In the genomic region with DNA sequence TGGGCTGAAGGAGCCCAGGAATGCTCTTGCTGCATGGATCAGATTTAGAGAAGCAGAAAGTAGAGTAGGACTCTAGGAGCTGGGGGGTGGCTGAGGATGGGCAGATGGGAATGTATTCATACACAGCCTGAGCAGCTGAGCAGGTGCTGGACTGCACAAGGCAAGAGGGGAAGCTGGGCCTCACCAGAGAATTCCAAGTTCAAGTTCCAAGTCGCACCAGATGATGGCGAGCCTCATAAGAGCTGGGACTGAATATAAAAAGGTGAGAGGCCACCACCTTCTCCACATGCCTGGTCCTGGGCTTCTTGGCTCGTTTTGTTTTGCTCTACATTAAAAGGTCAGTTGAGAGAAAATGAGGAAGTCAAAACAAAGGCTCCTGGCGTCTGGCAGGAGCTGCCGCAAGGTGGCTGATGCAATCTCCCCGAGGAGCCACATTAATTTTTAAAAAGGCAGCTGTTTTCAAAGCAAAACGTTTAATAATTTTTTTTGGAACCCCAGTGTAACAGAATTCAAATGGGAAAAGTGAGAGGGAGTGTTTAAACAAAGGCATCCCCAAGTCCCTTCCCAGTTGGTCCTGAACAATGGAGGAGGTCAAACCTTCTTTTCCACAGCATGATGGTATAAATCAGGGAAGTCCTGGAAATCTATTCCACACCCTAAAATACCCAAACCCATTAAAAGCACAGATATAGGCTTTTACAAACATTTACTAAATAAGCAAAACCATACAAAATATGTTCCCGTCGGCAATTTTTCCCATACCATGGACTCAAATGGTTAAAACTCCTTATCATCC, we compare ENCODE assay signal across 8 cellular contexts. TPM values are rescaled to one million over a fixed set of nuclear protein-coding genes. Genes with fewer than 3 reads are reported as not detected.
A peak's percentile ranks its signal among the peaks of the same experiment; 100 is the strongest.
DNase-seq lines count a peak whose midpoint lies in the region; ATAC-seq lines count a peak whose summit lies in the region.

No MANE protein-coding gene starts in this region.

- peak overlapping the region; percentile 3 to 5 for H3K4ac ChIP-seq in mesenchymal stem cell (ENCODE audit: low read depth in 1 of 2, low read length in 2 of 2)

- 64% methylated on average over 9 of the region's 9 CpGs for WGBS in mesenchymal stem cell

- peak overlapping the region; percentile 71 for H2BK5ac ChIP-seq in mesenchymal stem cell (ENCODE audit: low read depth, low read length, poor library complexity, severe bottlenecking)

- peaks cover 29% of the 10 kb centered on the region for H3K4me1 ChIP-seq in BLaER1
- H3K4me1 ChIP-seq in mesenchymal stem cell (ENCODE audit: control insufficient read depth, insufficient read depth, low read depth, low read length), result peaks cover 28% of the 10 kb centered on the region

- H4K20me1 ChIP-seq in BLaER1, result no peaks in the 10 kb centered on the region

- H3K9me3 ChIP-seq in BLaER1 (peaks cover 53% of the 10 kb centered on the region), mesenchymal stem cell (ENCODE audit: control insufficient read depth, low read length) (peaks cover 13% of the 10 kb centered on the region)

- no peak overlapping the region for H3K14ac ChIP-seq in mesenchymal stem cell (ENCODE audit: low read length in 2 of 2)

- peak overlapping the region; percentile 39 for H2BK120ac ChIP-seq in mesenchymal stem cell (ENCODE audit: low read depth, low read length)

- no peak overlapping the region for H3K4me3 Mint-ChIP-seq in activated naive CD8-positive, alpha-beta T cell treated with anti-CD3 and anti-CD28 coated beads, Interleukin-2, amount 50 U/mL, for 24 hours

- H3K27ac ChIP-seq in BLaER1 (peak overlapping the region; percentile 95), mesenchymal stem cell (ENCODE audit: low read length, poor library complexity, severe bottlenecking) (peak overlapping the region; percentile 90)

- H3K9me3 Mint-ChIP-seq in activated naive CD8-positive, alpha-beta T cell treated with anti-CD3 and anti-CD28 coated beads, Interleukin-2, amount 50 U/mL, for 24 hours, result peaks cover 25% of the 10 kb centered on the region

- 0 out of 2 replicates have a peak overlapping the region, but pooled peaks have one; percentile 6 for H3K4me3 ChIP-seq in BLaER1
- no peak overlapping the region for H3K4me3 ChIP-seq in mesenchymal stem cell (ENCODE audit: insufficient read depth in 1 of 2, low read depth in 1 of 2, low read length in 2 of 2)

- H3K27me3 Mint-ChIP-seq in activated naive CD8-positive, alpha-beta T cell treated with anti-CD3 and anti-CD28 coated beads, Interleukin-2, amount 50 U/mL, for 24 hours, result no peaks in the 10 kb centered on the region

- H4K8ac ChIP-seq in mesenchymal stem cell (ENCODE audit: low read length), result peak overlapping the region; percentile 52

- no peak overlapping the region for H2BK15ac ChIP-seq in mesenchymal stem cell (ENCODE audit: low read depth, poor library complexity, severe bottlenecking)

- H4K91ac ChIP-seq in mesenchymal stem cell (ENCODE audit: low read length), result peak overlapping the region; percentile 23

- H3K36me3 Mint-ChIP-seq in activated naive CD8-positive, alpha-beta T cell treated with anti-CD3 and anti-CD28 coated beads, Interleukin-2, amount 50 U/mL, for 24 hours (ENCODE audit: low read depth), result peaks cover 74% of the 10 kb centered on the region

- peak overlapping the region; percentile 52 to 84 for H3K18ac ChIP-seq in mesenchymal stem cell (ENCODE audit: low read depth in 1 of 2, low read length in 2 of 2)

- H3K36me3 ChIP-seq in BLaER1 (peaks cover 75% of the 10 kb centered on the region), mesenchymal stem cell (ENCODE audit: control insufficient read depth in 1 of 2, insufficient read depth in 2 of 2, low read depth in 1 of 2, low read length in 2 of 2) (peaks cover 31 to 45% of the 10 kb centered on the region in 2 experiments)

- H3K27me3 ChIP-seq in BLaER1 (no peaks in the 10 kb centered on the region), mesenchymal stem cell (ENCODE audit: control insufficient read depth in 1 of 2, insufficient read depth in 1 of 2, low read length in 2 of 2) (no peaks in the 10 kb centered on the region)

- H3K23ac ChIP-seq in mesenchymal stem cell (ENCODE audit: low read length in 2 of 2), result no peak overlapping the region

- H3K27ac Mint-ChIP-seq in activated naive CD8-positive, alpha-beta T cell treated with anti-CD3 and anti-CD28 coated beads, Interleukin-2, amount 50 U/mL, for 24 hours, result peak overlapping the region; percentile 89

- H2BK12ac ChIP-seq in mesenchymal stem cell (ENCODE audit: low read length in 2 of 2), result peak overlapping the region in 1 of 2 experiments; percentile 95

- ATAC-seq in HG03354 (IDR thresholded peaks at IDR 0.05; ENCODE audit: poor library complexity, severe bottlenecking, unreplicated experiment) (peak; percentile 36), HG03108 (IDR thresholded peaks at IDR 0.05; ENCODE audit: unreplicated experiment) (no peak), GM18502 (IDR thresholded peaks at IDR 0.05; ENCODE audit: poor library complexity, unreplicated experiment) (no peak)
- no peak for ATAC-seq in activated naive CD8-positive, alpha-beta T cell treated with anti-CD3 and anti-CD28 coated beads, Interleukin-2, amount 50 U/mL, for 24 hours

- H2AFZ ChIP-seq in mesenchymal stem cell (ENCODE audit: low read depth, low read length), result no peak overlapping the region

- H3K4me1 Mint-ChIP-seq in activated naive CD8-positive, alpha-beta T cell treated with anti-CD3 and anti-CD28 coated beads, Interleukin-2, amount 50 U/mL, for 24 hours, result peaks cover 48% of the 10 kb centered on the region

- H3K4me2 ChIP-seq in BLaER1, result peak overlapping the region; percentile 80
- no peak overlapping the region for H3K4me2 ChIP-seq in mesenchymal stem cell (ENCODE audit: low read length, poor library complexity, severe bottlenecking)

- H3K79me1 ChIP-seq in mesenchymal stem cell (replicated peaks; ENCODE audit: low read length, poor library complexity, severe bottlenecking), result peaks cover 32% of the 10 kb centered on the region

- H3K9ac ChIP-seq in BLaER1 (peak overlapping the region; percentile 74), mesenchymal stem cell (ENCODE audit: low read length) (peak overlapping the region; percentile 44)

- H2AK5ac ChIP-seq in mesenchymal stem cell (ENCODE audit: low read length, severe bottlenecking), result peak overlapping the region; percentile 63

- DNase-seq in activated naive CD8-positive, alpha-beta T cell treated with anti-CD3 and anti-CD28 coated beads, Interleukin-2, amount 50 U/mL, for 24 hours, result no peak
- DNase-seq in mesenchymal stem cell (peak; percentile 49), KG1 (lab: John Stamatoyannopoulos, UW) (no peak), D341Med (ENCODE audit: low spot score) (no peak)

RNA-seq across cellular contexts. Expression of a gene that starts 9.5 kb away (rescaled TPM):
- 23.2 TPM for polyA plus RNA-seq in mesenchymal stem cell (2013, experiment 1 of 2)
- polyA plus RNA-seq in mesenchymal stem cell (2013, experiment 2 of 2), result 23.5 TPM

RNA-seq across cellular contexts. Expression of a gene that starts 13.2 kb away (rescaled TPM):
- 3.2 TPM for polyA plus RNA-seq in mesenchymal stem cell (2013, experiment 1 of 2)
- 3.7 TPM for polyA plus RNA-seq in mesenchymal stem cell (2013, experiment 2 of 2)

RNA-seq across cellular contexts. Expression of a gene that starts 50.3 kb away (rescaled TPM):
- polyA plus RNA-seq in mesenchymal stem cell (2013, experiment 1 of 2), result 4.2 TPM
- polyA plus RNA-seq in mesenchymal stem cell (2013, experiment 2 of 2), result 4.1 TPM
